Comparison of ENCODE assay signal across 25 cellular contexts in genomic region chr15:74519311-74519710, GRCh38. TPM values are rescaled to one million over a fixed set of nuclear protein-coding genes. Genes with fewer than 3 reads are reported as not detected.
DNase-seq lines count a peak whose midpoint lies in the region; ATAC-seq and TF ChIP-seq lines count a peak whose summit lies in the region.
"Had no signal": no experiment of that assay in that cellular context is flagged by ENCODE, and none has a peak within 500 bp of the region (broad histone marks: within the 10 kb centered on the region; RNA-seq: fewer than 3 reads in every experiment).

No MANE protein-coding gene starts in this region.

- H3K36me3 Mint-ChIP-seq in effector memory CD8-positive, alpha-beta T cell (ENCODE audit: insufficient read depth) = no peaks in the 10 kb centered on the region
- H3K36me3 Mint-ChIP-seq: CD4-positive, alpha-beta memory T cell; stimulated activated memory B cell treated with anti-CD40 and anti-IgM and Interleukin-4, amounts not matched to agents 10 μg/mL and 1 μg/mL and 100 μg/mL, for 72 hours had no signal

- H3K4me1 ChIP-seq in HAP-1 = peaks cover 6% of the 10 kb centered on the region; the same call in 1 of the 2 replicates
- H3K4me1 ChIP-seq: uterus had no signal

- H3K4me3 ChIP-seq in MG63 (no peak overlapping the region), fibroblast of the aortic adventitia (ENCODE audit: low read depth, low read length) (no peak overlapping the region), HAP-1 (no peak overlapping the region)
- H3K4me3 ChIP-seq: smooth muscle cell, uterus had no signal

- DNase-seq in Daoy (ENCODE audit: low read depth) = peak; percentile 66
- peak; percentile 68 for DNase-seq in MG63
- peak; percentile 89 for DNase-seq in amniotic epithelial cell (ENCODE audit: low read depth)
- DNase-seq in fibroblast of the aortic adventitia (ENCODE audit: low read depth) = peak; percentile 89
- no peak for DNase-seq in left cardiac atrium
- no peak for DNase-seq in HAP-1 (ENCODE audit: low spot score in 2 of 2)
- no peak for DNase-seq in ecto neural progenitor cell (ENCODE audit: low spot score)
- no peak for DNase-seq in effector memory CD8-positive, alpha-beta T cell
- DNase-seq: activated CD4-positive, alpha-beta T cell treated with anti-CD3 and anti-CD28 coated beads for 4 hours; activated naive CD4-positive, alpha-beta T cell treated with anti-CD3 and anti-CD28 coated beads for 36 hours; activated T-cell treated with anti-CD3 and anti-CD28 coated beads, Interleukin-2, amount 50 U/mL, for 72 hours; CD4-positive, alpha-beta memory T cell; cerebellar nuclear complex; DMS153; effector CD4-positive, alpha-beta T cell; glutamatergic neuron; GOT3; mesenchymal stem cell; NCI-H187 treated with DMSO at 0.1 percent for 48 hours; NCI-H2227 treated with DMSO at 0.1 percent for 48 hours; NCI-H774; occipital lobe; uterus had no signal

- no peaks in the 10 kb centered on the region for H3K27me3 Mint-ChIP-seq in effector memory CD8-positive, alpha-beta T cell
- H3K27me3 Mint-ChIP-seq: CD4-positive, alpha-beta memory T cell; stimulated activated memory B cell treated with anti-CD40 and anti-IgM and Interleukin-4, amounts not matched to agents 10 μg/mL and 1 μg/mL and 100 μg/mL, for 72 hours had no signal

- no peak overlapping the region for H3K27ac Mint-ChIP-seq in effector memory CD8-positive, alpha-beta T cell
- H3K27ac Mint-ChIP-seq: activated naive CD4-positive, alpha-beta T cell treated with anti-CD3 and anti-CD28 coated beads for 36 hours; activated T-cell treated with anti-CD3 and anti-CD28 coated beads, Interleukin-2, amount 50 U/mL, for 72 hours; CD4-positive, alpha-beta memory T cell; stimulated activated memory B cell treated with anti-CD40 and anti-IgM and Interleukin-4, amounts not matched to agents 10 μg/mL and 1 μg/mL and 100 μg/mL, for 72 hours had no signal

- no peaks in the 10 kb centered on the region for H3K9me3 ChIP-seq in MG63
- H3K9me3 ChIP-seq in HAP-1 = no peaks in the 10 kb centered on the region
- H3K9me3 ChIP-seq: uterus had no signal

- no peak for TF ChIP-seq CTCF in fibroblast of the aortic adventitia (IDR thresholded peaks at IDR 0.05; ENCODE audit: insufficient read depth, low read length)

- in situ Hi-C loops in HAP-1 (cut with MboI; ENCODE audit: low sequenced_read_pairs) = no loop called here

- H3K9me3 Mint-ChIP-seq in effector memory CD8-positive, alpha-beta T cell = no peaks in the 10 kb centered on the region
- H3K9me3 Mint-ChIP-seq: activated naive CD4-positive, alpha-beta T cell treated with anti-CD3 and anti-CD28 coated beads for 36 hours; activated T-cell treated with anti-CD3 and anti-CD28 coated beads, Interleukin-2, amount 50 U/mL, for 72 hours; CD4-positive, alpha-beta memory T cell; stimulated activated memory B cell treated with anti-CD40 and anti-IgM and Interleukin-4, amounts not matched to agents 10 μg/mL and 1 μg/mL and 100 μg/mL, for 72 hours had no signal

- intact Hi-C loops in left cardiac atrium (cut with DNase I) = no loop called here

- H3K4me3 Mint-ChIP-seq in effector memory CD8-positive, alpha-beta T cell = no peak overlapping the region
- H3K4me3 Mint-ChIP-seq: activated naive CD4-positive, alpha-beta T cell treated with anti-CD3 and anti-CD28 coated beads for 36 hours; activated T-cell treated with anti-CD3 and anti-CD28 coated beads, Interleukin-2, amount 50 U/mL, for 72 hours; CD4-positive, alpha-beta memory T cell; stimulated activated memory B cell treated with anti-CD40 and anti-IgM and Interleukin-4, amounts not matched to agents 10 μg/mL and 1 μg/mL and 100 μg/mL, for 72 hours had no signal

- no peaks in the 10 kb centered on the region for H3K27me3 ChIP-seq in MG63
- no peaks in the 10 kb centered on the region for H3K27me3 ChIP-seq in HAP-1 (ENCODE audit: low read depth)
- H3K27me3 ChIP-seq: uterus had no signal

- no peaks in the 10 kb centered on the region for H3K36me3 ChIP-seq in MG63
- H3K36me3 ChIP-seq in HAP-1 (replicated peaks) = no peaks in the 10 kb centered on the region
- H3K36me3 ChIP-seq: uterus had no signal

- no peak for ATAC-seq in left cardiac atrium
- ATAC-seq in effector memory CD8-positive, alpha-beta T cell (replicated peaks) = no peak
- ATAC-seq: activated T-cell treated with anti-CD3 and anti-CD28 coated beads, Interleukin-2, amount 50 U/mL, for 72 hours; stimulated activated memory B cell treated with anti-CD40 and anti-IgM and Interleukin-4, amounts not matched to agents 10 μg/mL and 1 μg/mL and 100 μg/mL, for 72 hours had no signal

- no peaks in the 10 kb centered on the region for H3K4me1 Mint-ChIP-seq in effector memory CD8-positive, alpha-beta T cell (ENCODE audit: low read depth in 2 of 2)
- H3K4me1 Mint-ChIP-seq: CD4-positive, alpha-beta memory T cell; stimulated activated memory B cell treated with anti-CD40 and anti-IgM and Interleukin-4, amounts not matched to agents 10 μg/mL and 1 μg/mL and 100 μg/mL, for 72 hours had no signal

RNA-seq across cellular contexts. Expression of gene ARID3B, which starts 21.7 kb away (rescaled TPM):
- 9.3 and 10.6 TPM in 2 replicates for total RNA-seq in Daoy (2014; rRNA removed; shearing (Covaris generic))
- 0.10 and 1.3 TPM in 2 replicates for total RNA-seq in MG63 (2014; rRNA removed; shearing (Covaris generic); ENCODE audit: low replicate concordance)
- total RNA-seq in fibroblast of the aortic adventitia (ENCODE audit: low replicate concordance) (0.33 and 2.5 TPM in 2 replicates), left cardiac atrium (1 to 10 TPM; 2.1 to 2.6 TPM)

RNA-seq across cellular contexts. Expression of gene UBL7, which starts 58.4 kb away (rescaled TPM):
- 109 and 115 TPM in 2 replicates for total RNA-seq in Daoy (2014; rRNA removed; shearing (Covaris generic))
- 90.0 and 116 TPM in 2 replicates for total RNA-seq in MG63 (2014; rRNA removed; shearing (Covaris generic); ENCODE audit: low replicate concordance)
- total RNA-seq in fibroblast of the aortic adventitia (ENCODE audit: low replicate concordance) (50.3 and 52.2 TPM in 2 replicates), left cardiac atrium (10 to 100 TPM; 39.0 to 43.5 TPM)

Comparison
In these comparisons a context has a peak if more than half of its experiments do, and no peak if none do; other contexts are left out.
1. DNase-seq: peak in Daoy (single experiment), MG63 (single experiment), amniotic epithelial cell (single experiment) and fibroblast of the aortic adventitia (single experiment); none in left cardiac atrium (single experiment), HAP-1 (0 of 2), ecto neural progenitor cell (single experiment) and effector memory CD8-positive, alpha-beta T cell (0 of 3).